Comparison of ENCODE assay signal across 12 cellular contexts in the genomic region with DNA sequence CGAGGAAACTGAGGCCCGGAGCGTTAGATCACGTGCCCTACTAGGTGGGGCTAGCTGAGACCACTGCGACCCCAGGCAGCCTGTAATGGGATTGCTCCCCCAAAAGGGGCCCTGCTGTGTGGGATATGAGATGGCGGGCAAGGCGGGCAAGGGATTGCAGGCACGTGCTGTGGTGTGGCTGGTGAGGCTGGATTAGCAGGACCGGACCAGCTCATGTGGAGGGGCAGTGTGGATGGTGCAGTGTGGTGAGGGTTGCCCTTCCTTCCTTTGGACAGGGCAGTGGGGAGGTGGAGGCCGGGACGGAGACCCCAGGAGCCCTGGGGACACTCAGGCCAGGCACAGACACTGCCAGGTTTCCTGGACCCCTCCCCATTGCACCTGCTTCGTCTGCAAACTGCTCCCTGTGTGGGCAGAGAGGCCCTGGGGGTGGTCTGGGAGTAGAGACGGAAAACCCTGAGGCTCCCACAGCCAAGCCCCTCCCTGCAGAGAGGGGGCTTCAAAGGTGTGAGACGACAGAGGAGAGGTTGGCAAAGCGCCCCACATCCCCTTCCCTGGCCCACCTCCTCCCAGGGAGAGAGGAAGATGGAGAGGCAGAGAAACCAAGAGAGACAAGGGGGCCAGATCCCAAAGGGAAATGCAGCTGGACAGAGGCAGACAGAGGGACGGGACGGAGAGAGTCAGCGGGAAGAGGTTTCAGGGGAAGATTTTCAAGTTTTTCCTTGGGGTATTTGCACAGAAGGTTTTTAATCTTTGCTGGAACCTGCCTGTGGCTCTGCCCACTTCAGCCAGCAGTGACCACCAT.
"Had no signal": no experiment of that assay in that cellular context is flagged by ENCODE, and none has a peak within 500 bp of the region (broad histone marks: within the 10 kb centered on the region; RNA-seq: fewer than 3 reads in every experiment).

No MANE protein-coding gene starts in this region.

- H3K9me3 ChIP-seq: vagina had no signal

- H3K9me3 Mint-ChIP-seq: neural crest cell had no signal

- H3K9ac ChIP-seq: parathyroid adenoma had no signal

- H3K27ac ChIP-seq: breast epithelium, dorsolateral prefrontal cortex, parathyroid adenoma, skin epidermis, stomach, thoracic aorta, vagina, WERI-Rb-1 had no signal

- H3K27ac Mint-ChIP-seq: activated CD8-positive, alpha-beta T cell treated with anti-CD3 and anti-CD28 coated beads for 36 hours had no signal

- DNase-seq: activated CD8-positive, alpha-beta memory T cell treated with anti-CD3 and anti-CD28 coated beads, Interleukin-2, amount 50 U/mL, for 4 hours; activated CD8-positive, alpha-beta T cell treated with anti-CD3 and anti-CD28 coated beads for 36 hours; dorsolateral prefrontal cortex; retina; stomach; WERI-Rb-1 had no signal

- H3K4me3 ChIP-seq: dorsolateral prefrontal cortex, skin epidermis, thoracic aorta, vagina had no signal

- H3K4me3 Mint-ChIP-seq: activated CD8-positive, alpha-beta T cell treated with anti-CD3 and anti-CD28 coated beads for 36 hours; neural crest cell had no signal

- H3K4me1 ChIP-seq: breast epithelium, parathyroid adenoma had no signal

- H3K27me3 ChIP-seq: vagina had no signal

- H3K36me3 ChIP-seq: breast epithelium, stomach, thoracic aorta, vagina, WERI-Rb-1 had no signal

- H3K4me1 Mint-ChIP-seq: neural crest cell had no signal
